Comparison of ENCODE assay signal across 1 cellular context in the genomic region with DNA sequence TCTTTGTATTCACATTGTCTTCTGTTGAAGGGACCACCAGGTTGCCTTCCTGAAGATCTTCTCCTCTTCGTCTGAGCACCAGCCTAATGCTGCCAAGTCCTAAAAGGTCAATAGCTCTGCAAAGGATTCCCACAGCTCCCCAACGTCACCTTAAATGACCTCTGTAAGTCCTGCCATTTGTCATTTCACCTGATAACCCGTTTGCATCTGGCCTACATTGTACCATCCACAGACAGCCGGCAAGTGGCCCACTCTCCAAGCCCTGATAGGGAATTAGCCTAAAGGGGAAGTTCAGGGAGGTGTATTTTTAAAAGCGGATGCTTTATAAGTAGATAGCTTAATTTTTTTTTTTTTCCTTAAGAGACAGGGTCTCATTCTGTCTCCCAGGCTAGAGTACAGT.
TF ChIP-seq lines count a peak whose summit lies in the region.

No MANE protein-coding gene starts in this region.

TF ChIP-seq in K562, 482 proteins besides CTCF, POLR2A, EP300 and RAD21 (continued from another document):
- TF ChIP-seq, protein P1, sequence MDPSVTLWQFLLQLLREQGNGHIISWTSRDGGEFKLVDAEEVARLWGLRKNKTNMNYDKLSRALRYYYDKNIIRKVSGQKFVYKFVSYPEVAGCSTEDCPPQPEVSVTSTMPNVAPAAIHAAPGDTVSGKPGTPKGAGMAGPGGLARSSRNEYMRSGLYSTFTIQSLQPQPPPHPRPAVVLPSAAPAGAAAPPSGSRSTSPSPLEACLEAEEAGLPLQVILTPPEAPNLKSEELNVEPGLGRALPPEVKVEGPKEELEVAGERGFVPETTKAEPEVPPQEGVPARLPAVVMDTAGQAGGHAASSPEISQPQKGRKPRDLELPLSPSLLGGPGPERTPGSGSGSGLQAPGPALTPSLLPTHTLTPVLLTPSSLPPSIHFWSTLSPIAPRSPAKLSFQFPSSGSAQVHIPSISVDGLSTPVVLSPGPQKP (CRISPR knock-in tag; IDR thresholded peaks at IDR 0.05), result no peak
- TF ChIP-seq, protein P2, sequence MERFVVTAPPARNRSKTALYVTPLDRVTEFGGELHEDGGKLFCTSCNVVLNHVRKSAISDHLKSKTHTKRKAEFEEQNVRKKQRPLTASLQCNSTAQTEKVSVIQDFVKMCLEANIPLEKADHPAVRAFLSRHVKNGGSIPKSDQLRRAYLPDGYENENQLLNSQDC (CRISPR knock-in tag; IDR thresholded peaks at IDR 0.05), result no peak
